In genomic region chr22:19239464-19239863, GRCh38 we compare ENCODE assay signal across 31 cellular contexts. TPM values are rescaled to one million over a fixed set of nuclear protein-coding genes. Genes with fewer than 3 reads are reported as not detected.
DNase-seq lines count a peak whose midpoint lies in the region; ATAC-seq, FAIRE-seq and TF ChIP-seq lines count a peak whose summit lies in the region.
"Had no signal": no experiment of that assay in that cellular context is flagged by ENCODE, and none has a peak within 500 bp of the region (broad histone marks: within the 10 kb centered on the region; RNA-seq: fewer than 3 reads in every experiment).

No MANE protein-coding gene starts in this region.

- FAIRE-seq in bronchial epithelial cell (lab: Jason Lieb, UNC), result peak; percentile 18
- FAIRE-seq: GM12878, H1, kidney, small intestine had no signal

- 93 to 95% (median 94%) methylated on average over 3 to 7 of the region's 7 CpGs for WGBS in adrenal gland, 4 donors

- intact Hi-C loops in adrenal gland (cut with DNase I), result no loop called here

- no peak overlapping the region for H3K27ac ChIP-seq in adrenal gland
- H3K27ac ChIP-seq: colonic mucosa, SJCRH30, testis, WERI-Rb-1 had no signal

- H3K4me3 ChIP-seq in bronchial epithelial cell (ENCODE audit: low read depth, low read length), result no peak overlapping the region
- no peak overlapping the region for H3K4me3 ChIP-seq in adrenal gland
- H3K4me3 ChIP-seq: colonic mucosa, GM12878, SJCRH30, testis had no signal

- DNase-seq in C1 segment of cervical spinal cord (lab: John Stamatoyannopoulos, UW), result peak in 12 of 14 donors; percentile 4 to 81 (median 40)
- no peak for DNase-seq in bronchial epithelial cell (ENCODE audit: low read depth)
- DNase-seq in hippocampal formation (lab: John Stamatoyannopoulos, UW), result peak; percentile 51 to 61
- peak; percentile 74 for DNase-seq in putamen (ENCODE audit: low spot score)
- DNase-seq in HT-29 (ENCODE audit: low spot score), result no peak
- DNase-seq in adrenal gland, result no peak
- DNase-seq in iPS-NIHi11 (ENCODE audit: low spot score), result no peak
- DNase-seq: activated CD4-positive, alpha-beta T cell treated with anti-CD3 and anti-CD28 coated beads for 48 hours; activated naive CD4-positive, alpha-beta T cell treated with anti-CD3 and anti-CD28 coated beads, Interleukin-2, amount 50 U/mL, for 16 hours; BE2C; colonic mucosa; COR-L47; effector memory CD8-positive, alpha-beta T cell; erythroblast; KBM-7; kidney; naive thymus-derived CD4-positive, alpha-beta T cell; NCI-H1092 treated with DMSO at 0.1 percent for 48 hours; NCI-H187; NCI-H446 treated with DMSO at 0.1 percent for 48 hours; NCI-H774; SJCRH30; small intestine; stimulated activated naive CD4-positive, alpha-beta T cell; SW 1271; T-helper 9 cell; testis; WERI-Rb-1 had no signal

- H3K27me3 ChIP-seq in bronchial epithelial cell (ENCODE audit: control insufficient read depth, insufficient read depth, low read length), result no peaks in the 10 kb centered on the region
- H3K27me3 ChIP-seq in adrenal gland, result no peaks in the 10 kb centered on the region
- H3K27me3 ChIP-seq: BE2C, colonic mucosa, SJCRH30, testis had no signal

- TF ChIP-seq CTCF in bronchial epithelial cell (IDR thresholded peaks at IDR 0.05; ENCODE audit: insufficient read depth, low read length, severe bottlenecking) (no peak), adrenal gland (IDR thresholded peaks at IDR 0.05) (no peak)

- H3K36me3 ChIP-seq in bronchial epithelial cell (ENCODE audit: control insufficient read depth, insufficient read depth, low read length), result peaks cover 6% of the 10 kb centered on the region
- H3K36me3 ChIP-seq in adrenal gland (replicated peaks in 1 of 2), result peaks cover 0 to 6% of the 10 kb centered on the region in 2 donors
- H3K36me3 ChIP-seq: BE2C, colonic mucosa had no signal

- H3K4me1 ChIP-seq in adrenal gland (replicated peaks in 1 of 2), result no peaks in the 10 kb centered on the region
- H3K4me1 ChIP-seq: BE2C, colonic mucosa, SJCRH30, testis had no signal

- no peak for TF ChIP-seq POLR2A in adrenal gland (IDR thresholded peaks at IDR 0.05)

- ATAC-seq in GM21390 (IDR thresholded peaks at IDR 0.05; ENCODE audit: unreplicated experiment), result no peak
- ATAC-seq: effector memory CD8-positive, alpha-beta T cell; GM12878; naive thymus-derived CD4-positive, alpha-beta T cell had no signal

- H3K9me3 ChIP-seq in adrenal gland (replicated peaks in 1 of 3), result no peaks in the 10 kb centered on the region
- H3K9me3 ChIP-seq: BE2C, colonic mucosa, testis had no signal

RNA-seq across cellular contexts. Expression of gene CLTCL1, which starts 52.1 kb away (rescaled TPM):
- total RNA-seq in bronchial epithelial cell (13.7 and 20.2 TPM in 2 replicates), adrenal gland (10 to 100 TPM; 13.0 to 62.8 (median 15.0) TPM)
- 0.18 and 0.47 TPM in 2 replicates for total RNA-seq in HT-29 (2014; rRNA removed; shearing (Covaris generic))
- polyA plus RNA-seq in adrenal gland, result 10 to 100 TPM; 26.9 to 39.5 (median 28.6) TPM

Comparison
In these comparisons a context has a peak if more than half of its experiments do, and no peak if none do; other contexts are left out.
1. DNase-seq: peak in C1 segment of cervical spinal cord (12 of 14), hippocampal formation (2 of 2) and putamen (single experiment); none in bronchial epithelial cell (single experiment), HT-29 (single experiment), adrenal gland (0 of 7) and iPS-NIHi11 (single experiment).